In the genomic region with DNA sequence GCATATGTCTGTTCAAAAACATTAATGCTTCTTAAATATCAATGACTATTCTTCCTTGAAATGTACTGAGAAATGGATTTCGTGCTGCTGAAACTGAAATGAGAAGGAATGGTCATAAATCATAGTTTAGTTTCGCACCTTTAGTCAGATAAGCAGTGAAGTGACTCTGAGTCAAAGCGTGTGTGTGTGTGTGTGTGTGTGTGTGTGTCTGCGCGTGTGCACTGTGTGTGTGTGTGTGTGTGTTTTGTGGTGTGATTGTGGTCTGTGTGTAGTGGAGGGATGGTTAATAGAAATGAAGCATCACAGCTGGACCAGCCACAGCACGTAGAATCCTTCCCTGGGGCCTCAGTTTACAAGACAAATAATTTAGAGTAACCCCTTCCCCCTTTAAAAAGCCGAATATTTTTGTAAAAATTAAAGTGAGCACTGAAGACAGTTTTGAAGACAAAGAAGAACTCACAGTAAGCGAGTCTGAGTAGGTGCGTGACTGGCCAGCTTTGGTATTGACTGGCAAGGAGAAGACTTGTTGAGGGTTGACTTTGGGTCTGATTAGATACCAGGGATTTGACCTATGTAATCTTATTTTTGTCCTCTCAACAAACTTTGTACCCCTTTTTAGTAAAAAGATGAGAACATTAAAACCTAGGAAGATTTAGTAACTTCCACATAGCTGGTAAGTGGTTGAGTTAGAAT, we compare ENCODE assay signal across 14 cellular contexts. TPM values are rescaled to one million over a fixed set of nuclear protein-coding genes. Genes with fewer than 3 reads are reported as not detected.
A peak's percentile ranks its signal among the peaks of the same experiment; 100 is the strongest.
DNase-seq lines count a peak whose midpoint lies in the region; ATAC-seq and TF ChIP-seq lines count a peak whose summit lies in the region.
"Had no signal": no experiment of that assay in that cellular context is flagged by ENCODE, and none has a peak within 500 bp of the region (broad histone marks: within the 10 kb centered on the region; RNA-seq: fewer than 3 reads in every experiment).

No MANE protein-coding gene starts in this region.

- H3K27me3 ChIP-seq in AG04450 (ENCODE audit: control insufficient read depth, insufficient read depth, low read length) (no peaks in the 10 kb centered on the region), mucosa of rectum (ENCODE audit: control insufficient read depth in 2 of 2, insufficient read depth in 2 of 2, low read length in 2 of 2) (no peaks in the 10 kb centered on the region)
- H3K27me3 ChIP-seq: cardiac muscle cell had no signal

- POLR2A ChIA-PET in AG04450 (lab: Yijun Ruan, JAX) = interaction anchor here (0.6 to 1.0 kb wide), 3 partner anchors 22 to 52 kb away, joined by 3 read pairs; no protein-coding TSS in a partner anchor

- H3K36me3 Mint-ChIP-seq in activated naive CD4-positive, alpha-beta T cell treated with anti-CD3 and anti-CD28 coated beads for 36 hours (ENCODE audit: low read depth) = no peaks in the 10 kb centered on the region

- no peak for TF ChIP-seq CTCF in AG04450 (IDR thresholded peaks at IDR 0.05; ENCODE audit: low read depth, low read length)

- peaks cover 24 to 60% of the 10 kb centered on the region in 2 donors for H3K4me1 ChIP-seq in mucosa of rectum (ENCODE audit: control insufficient read depth in 2 of 2, insufficient read depth in 2 of 2, low read length in 2 of 2)

- H3K4me3 ChIP-seq in AG04450 (ENCODE audit: low read depth, low read length) = no peak overlapping the region
- no peak overlapping the region for H3K4me3 ChIP-seq in mucosa of rectum (ENCODE audit: low read length in 2 of 2)
- H3K4me3 ChIP-seq: cardiac muscle cell had no signal

- no peak overlapping the region for H3K27ac Mint-ChIP-seq in activated naive CD4-positive, alpha-beta T cell treated with anti-CD3 and anti-CD28 coated beads for 36 hours

- H3K4me3 Mint-ChIP-seq in activated naive CD4-positive, alpha-beta T cell treated with anti-CD3 and anti-CD28 coated beads for 36 hours = no peak overlapping the region
- H3K4me3 Mint-ChIP-seq: neural crest cell had no signal

- no peaks in the 10 kb centered on the region for H3K9me3 ChIP-seq in AG04450 (ENCODE audit: control insufficient read depth, insufficient read depth, low read length)
- no peaks in the 10 kb centered on the region for H3K9me3 ChIP-seq in mucosa of rectum (ENCODE audit: control insufficient read depth in 2 of 2, low read length in 2 of 2)

- H3K9me3 Mint-ChIP-seq in activated naive CD4-positive, alpha-beta T cell treated with anti-CD3 and anti-CD28 coated beads for 36 hours = no peaks in the 10 kb centered on the region
- H3K9me3 Mint-ChIP-seq: neural crest cell had no signal

- H3K36me3 ChIP-seq in mucosa of rectum (ENCODE audit: control insufficient read depth in 2 of 2, insufficient read depth in 2 of 2, low read length in 2 of 2) = no peaks in the 10 kb centered on the region
- H3K36me3 ChIP-seq: cardiac muscle cell had no signal

- CTCF ChIA-PET in AG04450 (lab: Charles Lee) = interaction anchor here (2.0 to 6.8 kb wide), 3 partner anchors 18 to 42 kb away, joined by 6 to 56 read pairs (median 10); no protein-coding TSS in a partner anchor
- CTCF ChIA-PET in activated naive CD4-positive, alpha-beta T cell treated with anti-CD3 and anti-CD28 coated beads for 36 hours (lab: Charles Lee) = no interaction called here

- no peaks in the 10 kb centered on the region for H3K4me1 Mint-ChIP-seq in activated naive CD4-positive, alpha-beta T cell treated with anti-CD3 and anti-CD28 coated beads for 36 hours (ENCODE audit: low read depth)
- H3K4me1 Mint-ChIP-seq: neural crest cell had no signal

- DNase-seq in AG04450 (ENCODE audit: low read depth, low spot score) (no peak), NCI-H69 (lab: John Stamatoyannopoulos, UW) (peak; percentile 20), UCSD-AML1 (lab: John Stamatoyannopoulos, UW; ENCODE audit: unreplicated experiment) (no peak)
- no peak for DNase-seq in activated naive CD4-positive, alpha-beta T cell treated with anti-CD3 and anti-CD28 coated beads for 36 hours
- DNase-seq: activated CD4-positive, alpha-beta T cell treated with anti-CD3 and anti-CD28 coated beads, Interleukin-2, amount 50 U/mL, for 4 hours; activated effector memory CD4-positive, alpha-beta T cell treated with Interleukin-2 at 50 U/mL for 16 hours; KBM-7; stimulated activated CD4-positive, alpha-beta T cell treated with anti-CD3 and anti-CD28 coated beads, Interleukin-12 subunit alpha, Interleukin-12 subunit beta, amount 100 ng/mL, for 4 hours had no signal

- H3K27ac ChIP-seq in AG04450 (ENCODE audit: low read depth, low read length) (peak overlapping the region; percentile 63), cingulate gyrus (ENCODE audit: low read depth, low read length) (peak overlapping the region; percentile 60), mucosa of rectum (ENCODE audit: low read depth in 2 of 2, low read length in 2 of 2) (peak overlapping the region; percentile 65 to 73)
- H3K27ac ChIP-seq: cardiac muscle cell had no signal

- H3K27me3 Mint-ChIP-seq in activated naive CD4-positive, alpha-beta T cell treated with anti-CD3 and anti-CD28 coated beads for 36 hours (ENCODE audit: low read depth) = peaks cover 6% of the 10 kb centered on the region

- no peak for ATAC-seq in GM19395 (IDR thresholded peaks at IDR 0.05; ENCODE audit: unreplicated experiment)
- ATAC-seq in GM18511 (IDR thresholded peaks at IDR 0.05; ENCODE audit: unreplicated experiment) = no peak

- H3K9ac ChIP-seq in mucosa of rectum (ENCODE audit: low read depth in 1 of 2, low read length in 2 of 2) = no peak overlapping the region

- intact Hi-C loops in activated naive CD4-positive, alpha-beta T cell treated with anti-CD3 and anti-CD28 coated beads for 36 hours (cut with micrococcal nuclease) = no loop called here

RNA-seq across cellular contexts. Expression of a gene that starts 53.0 kb away (rescaled TPM):
- 3.5 and 4.9 TPM in 2 replicates for polyA plus RNA-seq in AG04450 (2011; rRNA removed)
- 6.3 and 6.5 TPM in 2 replicates for polyA minus RNA-seq in AG04450 (2011; rRNA and poly(A)+ RNA removed)
- not detected for total RNA-seq in activated naive CD4-positive, alpha-beta T cell treated with anti-CD3 and anti-CD28 coated beads for 36 hours
